Comparison of ENCODE assay signal across 12 cellular contexts in genomic region chr17:16282522-16282921, GRCh38.
DNase-seq lines count a peak whose midpoint lies in the region; TF ChIP-seq lines count a peak whose summit lies in the region.
"Had no signal": no experiment of that assay in that cellular context is flagged by ENCODE, and none has a peak within 500 bp of the region (broad histone marks: within the 10 kb centered on the region; RNA-seq: fewer than 3 reads in every experiment).

No MANE protein-coding gene starts in this region.

- peak overlapping the region; percentile 49; the same call in 1 of the 2 replicates for H3K27ac ChIP-seq in RWPE1
- H3K27ac ChIP-seq: KMS-11 had no signal

- POLR2A ChIA-PET in RWPE1 (lab: Yijun Ruan, JAX; ENCODE audit: low non-redundant PET), result no interaction called here

- CTCF ChIA-PET in RWPE1 (lab: Yijun Ruan, JAX), result no interaction called here

- TF ChIP-seq CTCF in RWPE1 (conservative IDR thresholded peaks at IDR 0.05; ENCODE audit: low read depth) (no peak), epithelial cell of proximal tubule (conservative IDR thresholded peaks at IDR 0.05; ENCODE audit: low read depth, low read length) (no peak), retinal pigment epithelial cell (conservative IDR thresholded peaks at IDR 0.05; ENCODE audit: low read depth, low read length) (no peak)

- no peak overlapping the region for H3K4me3 ChIP-seq in epithelial cell of proximal tubule (ENCODE audit: low read depth, low read length)
- H3K4me3 ChIP-seq in retinal pigment epithelial cell (ENCODE audit: low read length), result no peak overlapping the region
- H3K4me3 ChIP-seq: ascending aorta, GM12878 had no signal

- DNase-seq in GM04504 (ENCODE audit: low read depth) (peak; percentile 66), RWPE1 (ENCODE audit: low spot score) (peak; percentile 72), epithelial cell of proximal tubule (ENCODE audit: low read depth) (peak; percentile 70), retinal pigment epithelial cell (ENCODE audit: low read depth) (peak; percentile 42), NCI-H510A (lab: John Stamatoyannopoulos, UW) (no peak), iPS-NIHi7 (ENCODE audit: extremely low spot score) (no peak), NCI-H146 (lab: John Stamatoyannopoulos, UW) (no peak)
- DNase-seq in stimulated activated CD4-positive, alpha-beta T cell treated with anti-CD3 and anti-CD28 coated beads, Interleukin-4, amount 100 ng/mL, for 4 hours, result no peak
- DNase-seq: Calu3 had no signal

Comparison
In these comparisons a context has a peak if more than half of its experiments do, and no peak if none do; other contexts are left out.
1. DNase-seq: peak in GM04504 (single experiment), RWPE1 (single experiment), epithelial cell of proximal tubule (single experiment) and retinal pigment epithelial cell (single experiment); none in NCI-H510A (single experiment), stimulated activated CD4-positive, alpha-beta T cell treated with anti-CD3 and anti-CD28 coated beads, Interleukin-4, amount 100 ng/mL, for 4 hours (0 of 2), iPS-NIHi7 (single experiment) and NCI-H146 (single experiment).